In the genomic region with DNA sequence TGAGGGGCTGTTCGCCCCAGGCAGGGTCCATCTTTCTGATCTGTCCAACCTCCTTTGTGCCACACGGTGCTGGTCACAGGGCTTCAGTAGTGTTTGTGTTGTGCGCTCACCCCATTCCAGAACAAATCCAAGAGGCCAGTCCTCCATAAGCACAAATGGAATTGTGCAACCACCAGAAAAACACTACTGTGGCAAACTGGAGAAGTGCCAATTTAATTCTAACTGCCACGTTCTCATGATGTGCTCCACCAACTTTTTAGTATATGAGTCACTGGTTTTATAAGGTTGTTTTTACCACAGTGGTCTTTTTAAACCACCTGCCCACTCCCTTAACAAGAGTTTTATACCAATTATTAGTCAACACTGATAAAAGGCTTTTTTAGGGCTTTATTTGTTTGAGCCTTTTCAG, we compare ENCODE assay signal across 10 cellular contexts.
A peak's percentile ranks its signal among the peaks of the same experiment; 100 is the strongest.
DNase-seq lines count a peak whose midpoint lies in the region; ATAC-seq and TF ChIP-seq lines count a peak whose summit lies in the region.
"Had no signal": no experiment of that assay in that cellular context is flagged by ENCODE, and none has a peak within 500 bp of the region (broad histone marks: within the 10 kb centered on the region; RNA-seq: fewer than 3 reads in every experiment).

No MANE protein-coding gene starts in this region.

- no peaks in the 10 kb centered on the region for H4K20me1 ChIP-seq in H9 (ENCODE audit: control insufficient read depth, insufficient read depth, insufficient read length)

- H3K79me2 ChIP-seq in ACC112 (ENCODE audit: control insufficient read depth, insufficient read depth, low read length, unreplicated experiment) (no peaks in the 10 kb centered on the region), H9 (ENCODE audit: insufficient read depth, low read length) (no peaks in the 10 kb centered on the region)

- peak overlapping the region; percentile 72 for H2AFZ ChIP-seq in ACC112 (ENCODE audit: low read length, unreplicated experiment)
- no peak overlapping the region for H2AFZ ChIP-seq in H9 (ENCODE audit: low read length)

- no peak overlapping the region for H3T11ph ChIP-seq in H9 (ENCODE audit: low read length)

- H3K4me2 ChIP-seq in H9 (ENCODE audit: insufficient read depth, insufficient read length, low read length), result no peak overlapping the region

- no peak overlapping the region for H2BK5ac ChIP-seq in H9 (ENCODE audit: insufficient read length, low read length)

- no peak overlapping the region for H3K18ac ChIP-seq in H9 (ENCODE audit: insufficient read length, low read depth, low read length)

- H3K79me1 ChIP-seq in H9 (ENCODE audit: insufficient read depth, low read depth, low read length, poor library complexity, severe bottlenecking), result no peaks in the 10 kb centered on the region

- no peaks in the 10 kb centered on the region for H3K9me3 ChIP-seq in H9 (ENCODE audit: control insufficient read depth, low read depth, low read length)
- no peaks in the 10 kb centered on the region for H3K9me3 ChIP-seq in prostate gland

- no peaks in the 10 kb centered on the region for H3K27me3 ChIP-seq in ACC112 (ENCODE audit: insufficient read depth, low read length)
- no peaks in the 10 kb centered on the region for H3K27me3 ChIP-seq in H9 (ENCODE audit: insufficient read depth, low read length)
- no peaks in the 10 kb centered on the region for H3K27me3 ChIP-seq in prostate gland (replicated peaks; ENCODE audit: insufficient read depth)

- no peak overlapping the region for H3K56ac ChIP-seq in H9 (ENCODE audit: insufficient read length, low read depth, low read length)

- TF ChIP-seq POLR2A in prostate gland (IDR thresholded peaks at IDR 0.05), result no peak

- no peak overlapping the region for H3K4me3 Mint-ChIP-seq in H9
- H3K4me3 Mint-ChIP-seq: activated T-cell treated with anti-CD3 and anti-CD28 coated beads, Interleukin-2, amount 50 U/mL, for 72 hours had no signal

- H3K36me3 ChIP-seq in ACC112 (ENCODE audit: insufficient read depth, low read length) (peaks cover 38% of the 10 kb centered on the region), prostate gland (no peaks in the 10 kb centered on the region)

- TF ChIP-seq CTCF in H9 (conservative IDR thresholded peaks at IDR 0.05) (no peak), prostate gland (IDR thresholded peaks at IDR 0.05) (no peak)

- H3K14ac ChIP-seq in H9 (ENCODE audit: insufficient read depth, low read length), result no peak overlapping the region

- H3K27ac ChIP-seq in ACC112 (ENCODE audit: low read depth, low read length) (peak overlapping the region; percentile 70), H9 (ENCODE audit: insufficient read length, low read depth, low read length) (no peak overlapping the region), prostate gland (no peak overlapping the region)

- H2AK5ac ChIP-seq in H9 (ENCODE audit: insufficient read length, low read length), result no peak overlapping the region

- H3K9me3 Mint-ChIP-seq in H9, result no peaks in the 10 kb centered on the region

- no peak overlapping the region for H4K91ac ChIP-seq in H9 (ENCODE audit: insufficient read length, low read depth, low read length)

- no peak overlapping the region for H3K4ac ChIP-seq in H9 (ENCODE audit: low read depth, low read length)

- H3K9ac ChIP-seq in H9 (ENCODE audit: extremely low read depth, insufficient read length, low read length), result no peak overlapping the region

- no peaks in the 10 kb centered on the region for H3K36me3 Mint-ChIP-seq in H9 (ENCODE audit: insufficient read depth in 1 of 3, low read depth in 3 of 3)

- H2BK12ac ChIP-seq in H9 (ENCODE audit: insufficient read length, low read depth, low read length), result no peak overlapping the region

- no peak overlapping the region for H2BK20ac ChIP-seq in H9 (ENCODE audit: low read depth, low read length, poor library complexity, severe bottlenecking)

- no peak for ATAC-seq in HG03432 (IDR thresholded peaks at IDR 0.05; ENCODE audit: unreplicated experiment)
- ATAC-seq in HG03439 (IDR thresholded peaks at IDR 0.05; ENCODE audit: unreplicated experiment), result no peak
- ATAC-seq: activated T-cell treated with anti-CD3 and anti-CD28 coated beads, Interleukin-2, amount 50 U/mL, for 72 hours had no signal

- no peak overlapping the region for H3K23ac ChIP-seq in H9 (ENCODE audit: insufficient read length, low read depth, low read length)

- H3K4me1 ChIP-seq in ACC112 (ENCODE audit: control insufficient read depth, insufficient read depth, low read length, unreplicated experiment), result peaks cover 28% of the 10 kb centered on the region
- no peaks in the 10 kb centered on the region for H3K4me1 ChIP-seq in H9 (ENCODE audit: insufficient read depth, low read length)
- no peaks in the 10 kb centered on the region for H3K4me1 ChIP-seq in prostate gland (replicated peaks)

- H3K27ac Mint-ChIP-seq in H9, result peak overlapping the region in 2 of 3 experiments; percentile 54 to 60; a peak in 1 of 7 replicates
- H3K27ac Mint-ChIP-seq: activated T-cell treated with anti-CD3 and anti-CD28 coated beads, Interleukin-2, amount 50 U/mL, for 72 hours had no signal

- DNase-seq in H9 (no peak), SHP77 (lab: John Stamatoyannopoulos, UW) (peak; percentile 58 to 60), glomerular visceral epithelial cell (ENCODE audit: extremely low spot score) (peak; percentile 73), prostate gland (ENCODE audit: low spot score) (no peak), T-helper 9 cell (no peak)
- DNase-seq: activated T-cell treated with anti-CD3 and anti-CD28 coated beads, Interleukin-2, amount 50 U/mL, for 72 hours; stimulated activated naive CD4-positive, alpha-beta T cell had no signal

- no CpG with 5 or more reads among the region's 4 CpGs for WGBS in H9 (ENCODE audit: extremely low coverage, insufficient read length, low lambda C conversion rate)
- 61% methylated on average over 4 of the region's 4 CpGs for WGBS in prostate gland

- H2BK15ac ChIP-seq in H9 (ENCODE audit: low read depth, low read length), result no peak overlapping the region

- no peak overlapping the region for H4K8ac ChIP-seq in H9 (replicated peaks; ENCODE audit: insufficient read length, low read depth, low read length)

- H3K4me3 ChIP-seq in ACC112 (ENCODE audit: low read depth, low read length) (no peak overlapping the region), prostate gland (no peak overlapping the region)

- H3K27me3 Mint-ChIP-seq in H9 (ENCODE audit: low read depth), result no peaks in the 10 kb centered on the region

- no peak overlapping the region for H4K5ac ChIP-seq in H9 (ENCODE audit: insufficient read length, low read depth, low read length)

- H2BK120ac ChIP-seq in H9 (ENCODE audit: low read depth, low read length, poor library complexity, severe bottlenecking), result no peak overlapping the region

- H3K4me1 Mint-ChIP-seq in H9, result peaks cover 6 to 7% of the 10 kb centered on the region in 2 experiments

- intact Hi-C loops in prostate gland (cut with DNase I), result no loop called here

- no peaks in the 10 kb centered on the region for H3K23me2 ChIP-seq in H9 (ENCODE audit: insufficient read length, low read depth, low read length, poor library complexity, severe bottlenecking)

Comparison
In these comparisons a context has a peak if more than half of its experiments do, and no peak if none do; other contexts are left out.
1. DNase-seq: peak in SHP77 (2 of 2) and glomerular visceral epithelial cell (single experiment); none in H9 (single experiment), prostate gland (single experiment) and T-helper 9 cell (single experiment).